In genomic region chr6:112780498-112781096, GRCh38 we compare ENCODE assay signal across 7 cellular contexts.
DNase-seq lines count a peak whose midpoint lies in the region; ATAC-seq, FAIRE-seq and TF ChIP-seq lines count a peak whose summit lies in the region.

No MANE protein-coding gene starts in this region.

- H3K27me3 Mint-ChIP-seq in astrocyte (ENCODE audit: low read depth, unreplicated experiment), result no peaks in the 10 kb centered on the region

- H3K4me3 ChIP-seq in astrocyte (ENCODE audit: insufficient read depth, low read depth, low read length), result no peak overlapping the region
- H3K4me3 ChIP-seq in skeletal muscle cell (ENCODE audit: low read depth, low read length), result no peak overlapping the region

- H3K4me1 ChIP-seq in astrocyte (ENCODE audit: insufficient read depth, low read length), result peaks cover 3% of the 10 kb centered on the region

- no peaks in the 10 kb centered on the region for H3K36me3 ChIP-seq in astrocyte (ENCODE audit: insufficient read depth, low read length)

- no peaks in the 10 kb centered on the region for H4K20me1 ChIP-seq in astrocyte (ENCODE audit: insufficient read depth, low read length)

- TF ChIP-seq CTCF in astrocyte (IDR thresholded peaks at IDR 0.05; ENCODE audit: insufficient read depth, low read depth, low read length), result peak; percentile 80

- FAIRE-seq in astrocyte (lab: Jason Lieb, UNC), result peak; percentile 84

- H3K4me3 Mint-ChIP-seq in astrocyte (ENCODE audit: unreplicated experiment), result no peak overlapping the region

- no peaks in the 10 kb centered on the region for H3K27me3 ChIP-seq in astrocyte (ENCODE audit: insufficient read depth, low read length)

- peak overlapping the region; percentile 28 for H3K27ac ChIP-seq in astrocyte (ENCODE audit: low read depth, low read length)

- no peaks in the 10 kb centered on the region for H3K9me3 Mint-ChIP-seq in astrocyte (ENCODE audit: unreplicated experiment)

- H3K4me2 ChIP-seq in astrocyte (ENCODE audit: low read length), result peak overlapping the region; percentile 42

- peak; percentile 69 for DNase-seq in GM04504 (ENCODE audit: low read depth)
- peak; percentile 41 to 88 for DNase-seq in NCI-H526 (lab: John Stamatoyannopoulos, UW)
- peak; percentile 66 for DNase-seq in astrocyte (ENCODE audit: low read depth)
- DNase-seq in hippocampal formation (lab: John Stamatoyannopoulos, UW), result peak; percentile 65 to 85
- DNase-seq in skeletal muscle cell (ENCODE audit: low read depth), result peak; percentile 49

- H3K9me3 ChIP-seq in astrocyte (ENCODE audit: insufficient read depth, low read depth, low read length), result no peaks in the 10 kb centered on the region

- peak overlapping the region; percentile 33 for H3K9ac ChIP-seq in astrocyte (ENCODE audit: low read length)

- H3K36me3 Mint-ChIP-seq in astrocyte (ENCODE audit: low read depth, unreplicated experiment), result no peaks in the 10 kb centered on the region

- H3K79me2 ChIP-seq in astrocyte (ENCODE audit: insufficient read depth, low read length), result no peaks in the 10 kb centered on the region

- ATAC-seq in GM21381 (IDR thresholded peaks at IDR 0.05; ENCODE audit: unreplicated experiment), result peak; percentile 92
- peak; percentile 93 for ATAC-seq in HG03521 (IDR thresholded peaks at IDR 0.05; ENCODE audit: unreplicated experiment)

- peaks cover 18% of the 10 kb centered on the region for H3K4me1 Mint-ChIP-seq in astrocyte (ENCODE audit: low read depth, unreplicated experiment)

- peak overlapping the region; percentile 84 for H3K27ac Mint-ChIP-seq in astrocyte (ENCODE audit: unreplicated experiment)

- H2AFZ ChIP-seq in astrocyte (ENCODE audit: low read depth, low read length), result no peak overlapping the region
